2 cellular contexts compared by ENCODE assay signal in genomic region chr1:226195144-226195543, GRCh38.
TF ChIP-seq lines count a peak whose summit lies in the region.

No MANE protein-coding gene starts in this region.

TF ChIP-seq in GM23338, 12 proteins besides CTCF, POLR2A, EP300 and RAD21 (continued from another document):
- no peak for TF ChIP-seq REST (IDR thresholded peaks at IDR 0.05; ENCODE audit: unreplicated experiment)
- TF ChIP-seq EZH2phosphoT487 (IDR thresholded peaks at IDR 0.05; ENCODE audit: unreplicated experiment): no peak
- no peak for TF ChIP-seq POLR2AphosphoS5 (IDR thresholded peaks at IDR 0.05; ENCODE audit: low read depth)
- TF ChIP-seq ZNF462 (CRISPR knock-in tag; IDR thresholded peaks at IDR 0.05): no peak
- TF ChIP-seq ZNF331 (CRISPR knock-in tag; IDR thresholded peaks at IDR 0.05; ENCODE audit: low read depth): no peak
- TF ChIP-seq, protein P1, sequence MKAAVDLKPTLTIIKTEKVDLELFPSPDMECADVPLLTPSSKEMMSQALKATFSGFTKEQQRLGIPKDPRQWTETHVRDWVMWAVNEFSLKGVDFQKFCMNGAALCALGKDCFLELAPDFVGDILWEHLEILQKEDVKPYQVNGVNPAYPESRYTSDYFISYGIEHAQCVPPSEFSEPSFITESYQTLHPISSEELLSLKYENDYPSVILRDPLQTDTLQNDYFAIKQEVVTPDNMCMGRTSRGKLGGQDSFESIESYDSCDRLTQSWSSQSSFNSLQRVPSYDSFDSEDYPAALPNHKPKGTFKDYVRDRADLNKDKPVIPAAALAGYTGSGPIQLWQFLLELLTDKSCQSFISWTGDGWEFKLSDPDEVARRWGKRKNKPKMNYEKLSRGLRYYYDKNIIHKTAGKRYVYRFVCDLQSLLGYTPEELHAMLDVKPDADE (IDR thresholded peaks at IDR 0.05): no peak
- no peak for TF ChIP-seq JUNB (IDR thresholded peaks at IDR 0.05; ENCODE audit: unreplicated experiment)
- no peak for TF ChIP-seq ZNF114 (CRISPR knock-in tag; IDR thresholded peaks at IDR 0.05)
- TF ChIP-seq NANOG (IDR thresholded peaks at IDR 0.05; ENCODE audit: borderline replicate concordance): no peak

TF ChIP-seq in WTC11, 78 proteins besides CTCF, POLR2A, EP300 and RAD21 (continued from another document):
- TF ChIP-seq, protein P2, sequence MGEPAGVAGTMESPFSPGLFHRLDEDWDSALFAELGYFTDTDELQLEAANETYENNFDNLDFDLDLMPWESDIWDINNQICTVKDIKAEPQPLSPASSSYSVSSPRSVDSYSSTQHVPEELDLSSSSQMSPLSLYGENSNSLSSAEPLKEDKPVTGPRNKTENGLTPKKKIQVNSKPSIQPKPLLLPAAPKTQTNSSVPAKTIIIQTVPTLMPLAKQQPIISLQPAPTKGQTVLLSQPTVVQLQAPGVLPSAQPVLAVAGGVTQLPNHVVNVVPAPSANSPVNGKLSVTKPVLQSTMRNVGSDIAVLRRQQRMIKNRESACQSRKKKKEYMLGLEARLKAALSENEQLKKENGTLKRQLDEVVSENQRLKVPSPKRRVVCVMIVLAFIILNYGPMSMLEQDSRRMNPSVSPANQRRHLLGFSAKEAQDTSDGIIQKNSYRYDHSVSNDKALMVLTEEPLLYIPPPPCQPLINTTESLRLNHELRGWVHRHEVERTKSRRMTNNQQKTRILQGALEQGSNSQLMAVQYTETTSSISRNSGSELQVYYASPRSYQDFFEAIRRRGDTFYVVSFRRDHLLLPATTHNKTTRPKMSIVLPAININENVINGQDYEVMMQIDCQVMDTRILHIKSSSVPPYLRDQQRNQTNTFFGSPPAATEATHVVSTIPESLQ (CRISPR knock-in tag; IDR thresholded peaks at IDR 0.05): no peak
- TF ChIP-seq MLX (CRISPR knock-in tag; IDR thresholded peaks at IDR 0.05) (no peak), ZNF425 (CRISPR knock-in tag; conservative IDR thresholded peaks at IDR 0.05) (no peak), ZNF396 (CRISPR knock-in tag; IDR thresholded peaks at IDR 0.05; ENCODE audit: borderline replicate concordance) (no peak), MXD4 (CRISPR knock-in tag; IDR thresholded peaks at IDR 0.05; ENCODE audit: borderline replicate concordance) (no peak)
TF ChIP-seq in WTC11: peak in this region for 0.
